1 cellular context compared by ENCODE assay signal in the genomic region with DNA sequence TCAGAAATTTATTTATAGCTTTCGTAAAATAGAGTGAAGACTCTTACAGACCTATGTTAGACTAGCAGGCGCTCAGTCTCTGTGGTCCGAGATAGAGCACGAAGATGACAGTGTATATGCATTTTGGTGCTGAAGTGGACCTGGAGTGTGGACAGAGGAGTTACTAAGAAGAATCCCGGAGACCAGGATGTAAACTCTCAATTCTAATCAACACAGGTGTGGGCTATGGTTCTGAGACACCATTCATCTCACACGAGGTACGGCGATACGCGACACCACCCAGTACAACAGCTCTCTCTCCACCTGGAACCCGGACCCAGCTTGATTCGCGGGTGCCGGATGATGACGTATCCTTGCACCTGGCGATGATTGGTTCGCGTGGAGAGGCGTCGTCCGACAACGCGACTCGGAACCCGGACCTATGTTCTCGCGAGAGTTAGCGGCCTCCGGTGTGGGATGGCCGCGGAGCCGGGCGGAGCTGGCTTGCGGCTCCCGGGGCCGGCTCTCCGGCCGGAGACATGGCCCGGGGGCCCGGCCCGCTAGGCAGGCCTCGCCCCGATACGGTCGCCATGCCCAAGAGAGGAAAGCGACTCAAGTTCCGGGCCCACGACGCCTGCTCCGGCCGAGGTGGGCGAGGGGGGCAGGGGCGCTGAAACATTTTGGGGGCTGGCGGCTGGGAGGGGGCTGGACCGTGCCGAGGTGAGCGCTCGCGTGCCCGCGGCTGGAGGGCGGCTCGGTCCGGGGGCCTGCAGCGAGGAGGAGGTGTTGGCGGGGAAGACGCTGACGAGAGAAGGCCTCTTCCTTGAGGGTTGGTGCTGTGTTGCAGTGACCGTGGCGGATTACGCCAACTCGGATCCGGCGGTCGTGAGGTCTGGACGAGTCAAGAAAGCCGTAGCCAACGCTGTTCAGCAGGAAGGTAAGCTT.
TF ChIP-seq lines count a peak whose summit lies in the region.

A gene with protein sequence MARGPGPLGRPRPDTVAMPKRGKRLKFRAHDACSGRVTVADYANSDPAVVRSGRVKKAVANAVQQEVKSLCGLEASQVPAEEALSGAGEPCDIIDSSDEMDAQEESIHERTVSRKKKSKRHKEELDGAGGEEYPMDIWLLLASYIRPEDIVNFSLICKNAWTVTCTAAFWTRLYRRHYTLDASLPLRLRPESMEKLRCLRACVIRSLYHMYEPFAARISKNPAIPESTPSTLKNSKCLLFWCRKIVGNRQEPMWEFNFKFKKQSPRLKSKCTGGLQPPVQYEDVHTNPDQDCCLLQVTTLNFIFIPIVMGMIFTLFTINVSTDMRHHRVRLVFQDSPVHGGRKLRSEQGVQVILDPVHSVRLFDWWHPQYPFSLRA (plus strand): TSS at position 427 of the 924 bp plus-strand sequence. CDS start 92 bp downstream, at position 519.

TF ChIP-seq in HepG2, 621 proteins besides CTCF, POLR2A, EP300 and RAD21 (continued from another document and continues in another):
- TF ChIP-seq ZSCAN5A (CRISPR knock-in tag; IDR thresholded peaks at IDR 0.05; ENCODE audit: borderline replicate concordance) (0 out of 2 replicates have a peak, but pooled peaks have one; percentile 63), ZNF552 (CRISPR knock-in tag; IDR thresholded peaks at IDR 0.05; ENCODE audit: borderline replicate concordance) (peak; percentile 66; the same call in 1 of the 2 replicates), ATF1 (CRISPR knock-in tag; IDR thresholded peaks at IDR 0.05) (peak; percentile 98), ZNF558 (CRISPR knock-in tag; IDR thresholded peaks at IDR 0.05; ENCODE audit: borderline replicate concordance) (peak; percentile 48; the same call in 1 of the 2 replicates), RXRA (CRISPR knock-in tag; IDR thresholded peaks at IDR 0.05) (peak; percentile 27), MAZ (IDR thresholded peaks at IDR 0.05; ENCODE audit: borderline replicate concordance, low read depth, low read length) (no peak), MAZ (CRISPR knock-in tag; IDR thresholded peaks at IDR 0.05; ENCODE audit: low read depth) (peak; percentile 47; the same call in 1 of the 2 replicates), ATRX (CRISPR knock-in tag; IDR thresholded peaks at IDR 0.05; ENCODE audit: borderline replicate concordance) (no peak), ZNF138 (CRISPR knock-in tag; IDR thresholded peaks at IDR 0.05; ENCODE audit: low read depth) (no peak), ZMYM4 (CRISPR knock-in tag; IDR thresholded peaks at IDR 0.05) (peak; percentile 92), RARA (CRISPR knock-in tag; IDR thresholded peaks at IDR 0.05) (no peak), TCF7 (IDR thresholded peaks at IDR 0.05; ENCODE audit: low read depth) (no peak), ZNF333 (CRISPR knock-in tag; IDR thresholded peaks at IDR 0.05; ENCODE audit: borderline replicate concordance) (no peak), KLF15 (CRISPR knock-in tag; IDR thresholded peaks at IDR 0.05; ENCODE audit: borderline replicate concordance) (no peak), HDAC1 (CRISPR knock-in tag; IDR thresholded peaks at IDR 0.05) (peak; percentile 92; the same call in 1 of the 2 replicates), ZNF615 (CRISPR knock-in tag; IDR thresholded peaks at IDR 0.05; ENCODE audit: borderline replicate concordance) (no peak), HES4 (CRISPR knock-in tag; IDR thresholded peaks at IDR 0.05; ENCODE audit: borderline replicate concordance) (peak; percentile 63; the same call in 1 of the 2 replicates), YEATS2 (CRISPR knock-in tag; IDR thresholded peaks at IDR 0.05; ENCODE audit: borderline replicate concordance) (peak; percentile 66), LCORL (IDR thresholded peaks at IDR 0.05) (no peak), LCORL (CRISPR knock-in tag; IDR thresholded peaks at IDR 0.05) (peak; percentile 36; the same call in 1 of the 2 replicates), RBM39 (IDR thresholded peaks at IDR 0.05; ENCODE audit: low read depth, low read length, poor library complexity, severe bottlenecking) (peak; percentile 44), MEF2D (CRISPR knock-in tag; IDR thresholded peaks at IDR 0.05) (no peak), HCFC1 (IDR thresholded peaks at IDR 0.05; ENCODE audit: low read depth, low read length) (peak; percentile 61; the same call in 1 of the 2 replicates), SKIL (CRISPR knock-in tag; IDR thresholded peaks at IDR 0.05; ENCODE audit: borderline replicate concordance) (no peak), ZBTB21 (CRISPR knock-in tag; IDR thresholded peaks at IDR 0.05) (0 out of 2 replicates have a peak, but pooled peaks have one; percentile 29), RXRB (CRISPR knock-in tag; IDR thresholded peaks at IDR 0.05; ENCODE audit: borderline replicate concordance) (no peak; the same call in 1 of the 2 replicates), MED1 (CRISPR knock-in tag; IDR thresholded peaks at IDR 0.05) (0 out of 2 replicates have a peak, but pooled peaks have one; percentile 47), MXI1 (IDR thresholded peaks at IDR 0.05; ENCODE audit: borderline replicate concordance, low read depth, low read length) (peak; percentile 77; the same call in 1 of the 3 replicates), THAP9 (CRISPR knock-in tag; IDR thresholded peaks at IDR 0.05; ENCODE audit: borderline replicate concordance) (peak; percentile 62; the same call in 1 of the 2 replicates), ATF3 (CRISPR knock-in tag; IDR thresholded peaks at IDR 0.05) (no peak), THAP11 (CRISPR knock-in tag; IDR thresholded peaks at IDR 0.05) (peak; percentile 89), POGZ (CRISPR knock-in tag; IDR thresholded peaks at IDR 0.05) (peak; percentile 94), TAF1 (CRISPR knock-in tag; IDR thresholded peaks at IDR 0.05) (peak; percentile 80), FOSL2 (CRISPR knock-in tag; IDR thresholded peaks at IDR 0.05) (peak; percentile 52), FOXA1 (IDR thresholded peaks at IDR 0.05) (no peak), FOXA1 (CRISPR knock-in tag; IDR thresholded peaks at IDR 0.05) (peak; percentile 45), NCOA1 (CRISPR knock-in tag; IDR thresholded peaks at IDR 0.05) (no peak), ZFP82 (CRISPR knock-in tag; IDR thresholded peaks at IDR 0.05; ENCODE audit: borderline replicate concordance) (no peak), GATAD1 (CRISPR knock-in tag; IDR thresholded peaks at IDR 0.05) (peak; percentile 97), ZNF263 (CRISPR knock-in tag; IDR thresholded peaks at IDR 0.05) (0 out of 2 replicates have a peak, but pooled peaks have one; percentile 31)
- TF ChIP-seq, protein P1, sequence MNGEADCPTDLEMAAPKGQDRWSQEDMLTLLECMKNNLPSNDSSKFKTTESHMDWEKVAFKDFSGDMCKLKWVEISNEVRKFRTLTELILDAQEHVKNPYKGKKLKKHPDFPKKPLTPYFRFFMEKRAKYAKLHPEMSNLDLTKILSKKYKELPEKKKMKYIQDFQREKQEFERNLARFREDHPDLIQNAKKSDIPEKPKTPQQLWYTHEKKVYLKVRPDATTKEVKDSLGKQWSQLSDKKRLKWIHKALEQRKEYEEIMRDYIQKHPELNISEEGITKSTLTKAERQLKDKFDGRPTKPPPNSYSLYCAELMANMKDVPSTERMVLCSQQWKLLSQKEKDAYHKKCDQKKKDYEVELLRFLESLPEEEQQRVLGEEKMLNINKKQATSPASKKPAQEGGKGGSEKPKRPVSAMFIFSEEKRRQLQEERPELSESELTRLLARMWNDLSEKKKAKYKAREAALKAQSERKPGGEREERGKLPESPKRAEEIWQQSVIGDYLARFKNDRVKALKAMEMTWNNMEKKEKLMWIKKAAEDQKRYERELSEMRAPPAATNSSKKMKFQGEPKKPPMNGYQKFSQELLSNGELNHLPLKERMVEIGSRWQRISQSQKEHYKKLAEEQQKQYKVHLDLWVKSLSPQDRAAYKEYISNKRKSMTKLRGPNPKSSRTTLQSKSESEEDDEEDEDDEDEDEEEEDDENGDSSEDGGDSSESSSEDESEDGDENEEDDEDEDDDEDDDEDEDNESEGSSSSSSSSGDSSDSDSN (CRISPR knock-in tag; IDR thresholded peaks at IDR 0.05) = peak; percentile 81
- TF ChIP-seq, protein P2, sequence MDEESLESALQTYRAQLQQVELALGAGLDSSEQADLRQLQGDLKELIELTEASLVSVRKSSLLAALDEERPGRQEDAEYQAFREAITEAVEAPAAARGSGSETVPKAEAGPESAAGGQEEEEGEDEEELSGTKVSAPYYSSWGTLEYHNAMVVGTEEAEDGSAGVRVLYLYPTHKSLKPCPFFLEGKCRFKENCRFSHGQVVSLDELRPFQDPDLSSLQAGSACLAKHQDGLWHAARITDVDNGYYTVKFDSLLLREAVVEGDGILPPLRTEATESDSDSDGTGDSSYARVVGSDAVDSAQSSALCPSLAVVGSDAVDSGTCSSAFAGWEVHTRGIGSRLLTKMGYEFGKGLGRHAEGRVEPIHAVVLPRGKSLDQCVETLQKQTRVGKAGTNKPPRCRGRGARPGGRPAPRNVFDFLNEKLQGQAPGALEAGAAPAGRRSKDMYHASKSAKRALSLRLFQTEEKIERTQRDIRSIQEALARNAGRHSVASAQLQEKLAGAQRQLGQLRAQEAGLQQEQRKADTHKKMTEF (CRISPR knock-in tag; IDR thresholded peaks at IDR 0.05) = peak; percentile 64; the same call in 1 of the 2 replicates
- TF ChIP-seq, protein P3, sequence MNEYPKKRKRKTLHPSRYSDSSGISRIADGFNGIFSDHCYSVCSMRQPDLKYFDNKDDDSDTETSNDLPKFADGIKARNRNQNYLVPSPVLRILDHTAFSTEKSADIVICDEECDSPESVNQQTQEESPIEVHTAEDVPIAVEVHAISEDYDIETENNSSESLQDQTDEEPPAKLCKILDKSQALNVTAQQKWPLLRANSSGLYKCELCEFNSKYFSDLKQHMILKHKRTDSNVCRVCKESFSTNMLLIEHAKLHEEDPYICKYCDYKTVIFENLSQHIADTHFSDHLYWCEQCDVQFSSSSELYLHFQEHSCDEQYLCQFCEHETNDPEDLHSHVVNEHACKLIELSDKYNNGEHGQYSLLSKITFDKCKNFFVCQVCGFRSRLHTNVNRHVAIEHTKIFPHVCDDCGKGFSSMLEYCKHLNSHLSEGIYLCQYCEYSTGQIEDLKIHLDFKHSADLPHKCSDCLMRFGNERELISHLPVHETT (CRISPR knock-in tag; conservative IDR thresholded peaks at IDR 0.05) = no peak; the same call in 1 of the 2 replicates
- TF ChIP-seq, protein P4, sequence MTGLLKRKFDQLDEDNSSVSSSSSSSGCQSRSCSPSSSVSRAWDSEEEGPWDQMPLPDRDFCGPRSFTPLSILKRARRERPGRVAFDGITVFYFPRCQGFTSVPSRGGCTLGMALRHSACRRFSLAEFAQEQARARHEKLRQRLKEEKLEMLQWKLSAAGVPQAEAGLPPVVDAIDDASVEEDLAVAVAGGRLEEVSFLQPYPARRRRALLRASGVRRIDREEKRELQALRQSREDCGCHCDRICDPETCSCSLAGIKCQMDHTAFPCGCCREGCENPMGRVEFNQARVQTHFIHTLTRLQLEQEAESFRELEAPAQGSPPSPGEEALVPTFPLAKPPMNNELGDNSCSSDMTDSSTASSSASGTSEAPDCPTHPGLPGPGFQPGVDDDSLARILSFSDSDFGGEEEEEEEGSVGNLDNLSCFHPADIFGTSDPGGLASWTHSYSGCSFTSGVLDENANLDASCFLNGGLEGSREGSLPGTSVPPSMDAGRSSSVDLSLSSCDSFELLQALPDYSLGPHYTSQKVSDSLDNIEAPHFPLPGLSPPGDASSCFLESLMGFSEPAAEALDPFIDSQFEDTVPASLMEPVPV (CRISPR knock-in tag; IDR thresholded peaks at IDR 0.05) = peak; percentile 58; the same call in 1 of the 2 replicates
